Comparison of ENCODE assay signal across 6 cellular contexts in the genomic region with DNA sequence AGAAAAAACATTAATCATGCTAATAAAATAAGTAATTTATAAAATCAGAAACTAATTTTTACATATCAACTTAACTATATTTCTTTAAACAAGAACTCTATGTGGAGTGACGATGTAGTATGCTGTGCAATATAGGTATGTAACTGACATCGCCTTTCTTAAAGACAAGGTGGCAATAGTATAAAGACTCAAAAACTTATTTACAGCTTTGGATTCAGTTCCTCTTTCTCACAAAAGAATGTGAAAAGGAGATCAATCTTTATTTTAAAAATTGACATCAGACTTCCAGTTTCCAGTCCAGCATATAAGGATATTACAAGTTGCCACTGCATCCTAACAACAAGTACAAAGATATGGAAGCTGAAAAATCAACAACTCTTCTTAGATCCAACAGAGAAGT.
"Had no signal": no experiment of that assay in that cellular context is flagged by ENCODE, and none has a peak within 500 bp of the region (broad histone marks: within the 10 kb centered on the region; RNA-seq: fewer than 3 reads in every experiment).

No MANE protein-coding gene starts in this region.

- ATAC-seq: GM23338, K562 had no signal

- H3K4me3 Mint-ChIP-seq: GM23338, H9 had no signal

- DNase-seq: H9, HCEC 1CT, IMR-90, KG1 had no signal

- H3K4me1 Mint-ChIP-seq: GM23338, H9 had no signal

- H3K27ac Mint-ChIP-seq: GM23338, H9 had no signal
